ENCODE assay signal across 1 cellular context in the genomic region with DNA sequence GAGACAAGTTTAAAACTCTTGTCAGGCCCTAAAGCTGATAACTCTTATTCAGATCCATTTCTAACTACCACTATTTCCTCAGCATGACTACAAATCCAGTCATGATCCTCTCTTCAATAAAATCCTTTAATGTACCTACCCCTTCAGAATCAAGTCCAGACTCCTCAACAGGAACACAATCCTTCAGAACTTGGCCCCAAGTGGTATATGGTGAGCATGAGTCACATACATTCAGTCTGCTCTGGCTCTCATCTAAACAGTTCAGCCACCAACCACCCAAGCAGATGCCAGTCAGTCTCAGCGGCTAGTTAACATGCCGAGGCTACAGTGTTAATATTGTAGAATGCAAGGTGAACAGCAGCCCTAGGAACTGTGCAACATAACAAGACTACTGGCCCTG.
TF ChIP-seq lines count a peak whose summit lies in the region.

No MANE protein-coding gene starts in this region.

TF ChIP-seq in HepG2, 621 proteins besides CTCF, POLR2A, EP300 and RAD21:
- TF ChIP-seq BCLAF1 (IDR thresholded peaks at IDR 0.05) (no peak), ZNF256 (CRISPR knock-in tag; conservative IDR thresholded peaks at IDR 0.05) (no peak), RBFOX2 (IDR thresholded peaks at IDR 0.05; ENCODE audit: low read depth, low read length) (0 out of 2 replicates have a peak, but pooled peaks have one; percentile 9), GATAD1 (CRISPR knock-in tag; IDR thresholded peaks at IDR 0.05) (no peak), GLMP (CRISPR knock-in tag; IDR thresholded peaks at IDR 0.05; ENCODE audit: borderline replicate concordance) (no peak)
